ENCODE assay signal across 18 cellular contexts in genomic region chr12:49955899-49956662, GRCh38. TPM values are rescaled to one million over a fixed set of nuclear protein-coding genes. Genes with fewer than 3 reads are reported as not detected.
DNase-seq lines count a peak whose midpoint lies in the region; ATAC-seq and TF ChIP-seq lines count a peak whose summit lies in the region.
"Had no signal": no experiment of that assay in that cellular context is flagged by ENCODE, and none has a peak within 500 bp of the region (broad histone marks: within the 10 kb centered on the region; RNA-seq: fewer than 3 reads in every experiment).

No MANE protein-coding gene starts in this region.

- H3K27ac ChIP-seq in AG04450 (ENCODE audit: low read depth, low read length) (peak overlapping the region; percentile 2), GM23338 (ENCODE audit: low read depth) (no peak overlapping the region), Panc1 (ENCODE audit: low read length) (peak overlapping the region; percentile 34; the same call in 1 of the 2 replicates)
- H3K27ac ChIP-seq: PC-9 had no signal

- ATAC-seq in GM23338: no peak
- no peak for ATAC-seq in Panc1
- ATAC-seq in HG03457 (IDR thresholded peaks at IDR 0.05; ENCODE audit: unreplicated experiment): no peak
- ATAC-seq in T-cell (replicated peaks in 1 of 4): no peak

- H3K9me3 ChIP-seq in AG04450 (ENCODE audit: control insufficient read depth, insufficient read depth, low read length): peaks cover 3% of the 10 kb centered on the region; the same call in 1 of the 2 replicates
- H3K9me3 ChIP-seq in Panc1 (ENCODE audit: control insufficient read depth, insufficient read depth, low read depth, low read length): no peaks in the 10 kb centered on the region
- no peaks in the 10 kb centered on the region for H3K9me3 ChIP-seq in iPS-15b (ENCODE audit: control insufficient read depth, insufficient read depth, low read length)
- H3K9me3 ChIP-seq: Caco-2 had no signal

- peaks cover 5% of the 10 kb centered on the region; the same call in 1 of the 3 replicates for H3K36me3 Mint-ChIP-seq in GM23338 (ENCODE audit: low read depth)
- H3K36me3 Mint-ChIP-seq in T-cell: no peaks in the 10 kb centered on the region
- H3K36me3 Mint-ChIP-seq: IgD-negative memory B cell had no signal

- H3K4me1 ChIP-seq in GM23338 (ENCODE audit: insufficient read depth): peaks cover 35% of the 10 kb centered on the region
- H3K4me1 ChIP-seq in Panc1 (ENCODE audit: control insufficient read depth, insufficient read depth, low read length): peaks cover 22% of the 10 kb centered on the region
- peaks cover 10% of the 10 kb centered on the region for H3K4me1 ChIP-seq in iPS-15b (ENCODE audit: control insufficient read depth, insufficient read depth, low read length)

- H3K27ac Mint-ChIP-seq in GM23338 (no peak overlapping the region), T-cell (no peak overlapping the region)
- H3K27ac Mint-ChIP-seq: H9, IgD-negative memory B cell had no signal

- no peaks in the 10 kb centered on the region; the same call in 1 of the 2 replicates for H3K36me3 ChIP-seq in GM23338 (ENCODE audit: insufficient read depth)
- H3K36me3 ChIP-seq in Panc1 (ENCODE audit: control insufficient read depth, insufficient read depth, low read length): no peaks in the 10 kb centered on the region
- no peaks in the 10 kb centered on the region for H3K36me3 ChIP-seq in iPS-15b (ENCODE audit: control insufficient read depth, insufficient read depth, low read length)

- H3K4me1 Mint-ChIP-seq in GM23338 (peaks cover 29% of the 10 kb centered on the region), T-cell (peaks cover 5 to 11% (median 9%) of the 10 kb centered on the region in 3 donors)

- H3K4me3 ChIP-seq in AG04450 (ENCODE audit: low read depth, low read length) (no peak overlapping the region), GM23338 (peak overlapping the region; percentile 47; the same call in 1 of the 2 replicates), Panc1 (ENCODE audit: low read depth in 2 of 2, low read length in 2 of 2) (no peak overlapping the region), iPS-15b (ENCODE audit: low read depth, low read length) (peak overlapping the region; percentile 26)
- H3K4me3 ChIP-seq: PC-9 had no signal

- CTCF ChIA-PET in AG04450 (lab: Charles Lee): interaction anchor here (1.2 kb wide), 1 partner anchor 11 kb away, joined by 7 read pairs; no protein-coding TSS in a partner anchor
- CTCF ChIA-PET in Panc1 (lab: Charles Lee): interaction anchor here (0.6 to 1.6 kb wide), 2 partner anchors 11 to 14 kb away, joined by 3 to 5 read pairs; no protein-coding TSS in a partner anchor
- CTCF ChIA-PET in T-cell (lab: Charles Lee): no interaction called here

- H3K27me3 ChIP-seq in AG04450 (ENCODE audit: control insufficient read depth, insufficient read depth, low read length): peaks cover 85% of the 10 kb centered on the region
- H3K27me3 ChIP-seq in GM23338 (ENCODE audit: insufficient read depth): peaks cover 64% of the 10 kb centered on the region
- H3K27me3 ChIP-seq in Panc1 (ENCODE audit: control insufficient read depth, insufficient read depth, low read length): no peaks in the 10 kb centered on the region
- H3K27me3 ChIP-seq in iPS-15b (ENCODE audit: control insufficient read depth, insufficient read depth, low read length): peaks cover 57% of the 10 kb centered on the region

- intact Hi-C loops in Panc1 (cut with micrococcal nuclease; ENCODE audit: unreplicated experiment): loop anchor here (10.0 kb wide), 1 partner anchor 181 kb away; no protein-coding TSS in a partner anchor

- no TSS peak for BruUV-seq in Panc1 (replicated peaks; lab: Mats Ljungman, UMichigan)

- H3K9ac ChIP-seq in iPS-15b (ENCODE audit: low read depth, low read length): no peak overlapping the region

- no peaks in the 10 kb centered on the region for H3K79me2 ChIP-seq in GM23338 (replicated peaks; ENCODE audit: insufficient read depth)

- H3K27me3 Mint-ChIP-seq in GM23338 (ENCODE audit: insufficient read depth, low read depth, poor library complexity) (peaks cover 35% of the 10 kb centered on the region), T-cell (peaks cover 59 to 78% of the 10 kb centered on the region in 2 donors)

- DNase-seq in AG04450 (ENCODE audit: low read depth, low spot score) (no peak), GM23338 (ENCODE audit: low spot score) (no peak), Panc1 (ENCODE audit: low read depth, low spot score) (no peak), T-cell (no peak), NCI-H1105 treated with DMSO at 0.1 percent for 48 hours (lab: John Stamatoyannopoulos, UW) (no peak)
- no peak for DNase-seq in activated CD4-positive, alpha-beta T cell treated with anti-CD3 and anti-CD28 coated beads, Interleukin-2, amount 50 U/mL, for 4 hours
- DNase-seq: Caco-2; NCI-H187; NCI-H526 treated with DMSO at 0.1 percent for 48 hours; NK-92 treated with Interleukin-12 subunit alpha and Interleukin-12 subunit beta, amount 100 ng/mL, for 24 hours; PC-9; T-helper 1 cell had no signal

- H4K20me1 ChIP-seq in GM23338 (replicated peaks; ENCODE audit: insufficient read depth): no peaks in the 10 kb centered on the region

- peak overlapping the region; percentile 94 for H2AFZ ChIP-seq in GM23338
- H2AFZ ChIP-seq: PC-9 had no signal

- POLR2A ChIA-PET in AG04450 (lab: Yijun Ruan, JAX): no interaction called here
- POLR2A ChIA-PET in Panc1 (lab: Charles Lee): interaction anchor here (0.5 kb wide), 1 partner anchor 84 kb away, joined by 5 read pairs; no protein-coding TSS in a partner anchor
- POLR2A ChIA-PET in T-cell (lab: Charles Lee): no interaction called here

- peaks cover 6% of the 10 kb centered on the region; the same call in 2 of the 3 replicates for H3K9me3 Mint-ChIP-seq in GM23338
- no peaks in the 10 kb centered on the region for H3K9me3 Mint-ChIP-seq in T-cell
- H3K9me3 Mint-ChIP-seq: H9, IgD-negative memory B cell had no signal

- no peaks in the 10 kb centered on the region for H3K9me2 ChIP-seq in GM23338 (ENCODE audit: insufficient read depth)

- TF ChIP-seq CTCF in AG04450 (IDR thresholded peaks at IDR 0.05; ENCODE audit: low read depth, low read length) (no peak), GM23338 (conservative IDR thresholded peaks at IDR 0.05; ENCODE audit: low read depth in 2 of 2) (no peak), Panc1 (IDR thresholded peaks at IDR 0.05) (no peak)

- H3K4me3 Mint-ChIP-seq in GM23338 (no peak overlapping the region), T-cell (no peak overlapping the region)
- H3K4me3 Mint-ChIP-seq: H9, IgD-negative memory B cell had no signal

- no peaks in the 10 kb centered on the region for H3F3A ChIP-seq in GM23338 (replicated peaks; ENCODE audit: low read depth)

- H3K4me2 ChIP-seq in GM23338: peak overlapping the region; percentile 80; the same call in 1 of the 2 replicates
- H3K4me2 ChIP-seq: PC-9 had no signal

- in situ Hi-C loops in Panc1 (cut with HindIII; ENCODE audit: low pct_unique_long_range_greater_than_20kb, low sequenced_read_pairs): no loop called here

RNA-seq across cellular contexts. Expression of gene AQP2, which starts 5.5 kb away (rescaled TPM):
- not detected in 2 replicates for polyA plus RNA-seq in AG04450 (2011; rRNA removed)
- polyA minus RNA-seq in AG04450 (2011; rRNA and poly(A)+ RNA removed): not detected in 2 replicates
- total RNA-seq in GM23338 (2014; rRNA removed; shearing (Covaris generic)): 0.07 TPM in 1 of 2 replicates, not detected in the other
- polyA plus RNA-seq in GM23338 (2016; fragmentation: Nextera tagmentation; extraction: Ambion mirVana): not detected in 2 replicates
- total RNA-seq in Panc1 (2021; ENCODE audit: unreplicated experiment): 0.36 TPM
- polyA plus RNA-seq in Panc1 (2012; ENCODE audit: insufficient read length): not detected
- not detected for total RNA-seq in T-cell
- total RNA-seq: A172, Caco-2, H9, PC-9 had no signal
- polyA plus RNA-seq: CD14-positive monocyte, IgD-negative memory B cell had no signal

RNA-seq across cellular contexts. Expression of gene AQP5, which starts 5.6 kb away (rescaled TPM):
- polyA plus RNA-seq in AG04450 (2011; rRNA removed) (not detected in 2 replicates), GM23338 (2016; fragmentation: Nextera tagmentation; extraction: Ambion mirVana) (1.1 and 1.3 TPM in 2 replicates)
- not detected in 2 replicates for polyA minus RNA-seq in AG04450 (2011; rRNA and poly(A)+ RNA removed)
- 2.2 and 2.7 TPM in 2 replicates for total RNA-seq in GM23338 (2014; rRNA removed; shearing (Covaris generic))
- total RNA-seq in Panc1 (2021; ENCODE audit: unreplicated experiment) (0.72 TPM), T-cell (not detected)
- polyA plus RNA-seq in Panc1 (2012; ENCODE audit: insufficient read length): 0.16 TPM
- total RNA-seq: Caco-2 had no signal
- polyA plus RNA-seq: CD14-positive monocyte, IgD-negative memory B cell had no signal

RNA-seq across cellular contexts. Expression of gene AQP6, which starts 16.7 kb away (rescaled TPM):
- polyA plus RNA-seq in AG04450 (2011; rRNA removed) (not detected in 2 replicates), GM23338 (2016; fragmentation: Nextera tagmentation; extraction: Ambion mirVana) (0.08 TPM in 1 of 2 replicates, not detected in the other)
- polyA minus RNA-seq in AG04450 (2011; rRNA and poly(A)+ RNA removed): not detected in 2 replicates
- total RNA-seq in GM23338 (2014; rRNA removed; shearing (Covaris generic)): not detected in 2 replicates
- total RNA-seq in Panc1 (2021; ENCODE audit: unreplicated experiment) (0.31 TPM), T-cell (not detected)
- polyA plus RNA-seq in Panc1 (2012; ENCODE audit: insufficient read length): 0.17 TPM
- total RNA-seq: A172, Caco-2, PC-9 had no signal
- polyA plus RNA-seq: CD14-positive monocyte, IgD-negative memory B cell had no signal

RNA-seq across cellular contexts. Expression of gene FAIM2, which starts 52.4 kb away (rescaled TPM):
- polyA plus RNA-seq in AG04450 (2011; rRNA removed) (5.9 and 9.1 TPM in 2 replicates), GM23338 (2016; fragmentation: Nextera tagmentation; extraction: Ambion mirVana) (0.61 and 0.83 TPM in 2 replicates)
- polyA minus RNA-seq in AG04450 (2011; rRNA and poly(A)+ RNA removed): 9.7 and 10.7 TPM in 2 replicates
- 0.08 and 2.0 TPM in 2 replicates for total RNA-seq in GM23338 (2014; rRNA removed; shearing (Covaris generic))
- total RNA-seq in Panc1 (2021; ENCODE audit: unreplicated experiment) (0.49 TPM), T-cell (under 1 TPM in 2 of 5 donors, not detected in 3; 0.25 to 0.30 TPM)
- polyA plus RNA-seq in Panc1 (2012; ENCODE audit: insufficient read length): 0.07 TPM
- total RNA-seq: A172, PC-9 had no signal
- polyA plus RNA-seq: CD14-positive monocyte, IgD-negative memory B cell had no signal

Comparison
In these comparisons a context has a peak if more than half of its experiments do, and no peak if none do; other contexts are left out.
1. H3K4me3 ChIP-seq: peak in GM23338 (single experiment) and iPS-15b (single experiment); none in AG04450 (single experiment) and Panc1 (0 of 2).
2. CTCF ChIA-PET loops: an anchor here in AG04450 (1.2 kb wide) and Panc1 (0.6 to 1.6 kb wide); none called in T-cell.